In genomic region chr7:16982640-16983103, GRCh38 we compare ENCODE assay signal across 1 cellular context.
TF ChIP-seq lines count a peak whose summit lies in the region.

No MANE protein-coding gene starts in this region.

TF ChIP-seq in HepG2, 621 proteins besides CTCF, POLR2A, EP300 and RAD21 (continued from another document):
- TF ChIP-seq HMGXB4 (CRISPR knock-in tag; IDR thresholded peaks at IDR 0.05; ENCODE audit: borderline replicate concordance in 1 of 2, low read depth in 1 of 2): no peak
- TF ChIP-seq ZBTB4 (CRISPR knock-in tag; IDR thresholded peaks at IDR 0.05; ENCODE audit: borderline replicate concordance): no peak
- TF ChIP-seq E2F2 (CRISPR knock-in tag; IDR thresholded peaks at IDR 0.05; ENCODE audit: borderline replicate concordance): no peak
- no peak for TF ChIP-seq ZSCAN9 (CRISPR knock-in tag; IDR thresholded peaks at IDR 0.05; ENCODE audit: borderline replicate concordance)
- peak; percentile 85 for TF ChIP-seq ARID3A (IDR thresholded peaks at IDR 0.05; ENCODE audit: low read depth, low read length)
- no peak for TF ChIP-seq AKNA (CRISPR knock-in tag; IDR thresholded peaks at IDR 0.05; ENCODE audit: borderline replicate concordance)
- peak; percentile 18; the same call in 1 of the 2 replicates for TF ChIP-seq MIXL1 (CRISPR knock-in tag; IDR thresholded peaks at IDR 0.05)
- TF ChIP-seq AGO2 (optimal IDR thresholded peaks at IDR 0.05; ENCODE audit: low read depth, low read length): no peak
- TF ChIP-seq ZNF704 (CRISPR knock-in tag; IDR thresholded peaks at IDR 0.05; ENCODE audit: borderline replicate concordance): no peak
- TF ChIP-seq LBX2 (CRISPR knock-in tag; IDR thresholded peaks at IDR 0.05; ENCODE audit: borderline replicate concordance): no peak
- no peak for TF ChIP-seq TGIF2 (CRISPR knock-in tag; IDR thresholded peaks at IDR 0.05)
- TF ChIP-seq KLF16 (CRISPR knock-in tag; IDR thresholded peaks at IDR 0.05): 0 out of 4 replicates have a peak, but pooled peaks of 1 of the 2 experiments have one; percentile 32
- no peak for TF ChIP-seq CSRNP1 (CRISPR knock-in tag; IDR thresholded peaks at IDR 0.05)
- no peak for TF ChIP-seq ZNF670 (CRISPR knock-in tag; IDR thresholded peaks at IDR 0.05; ENCODE audit: borderline replicate concordance)
